29 cellular contexts compared by ENCODE assay signal in the genomic region with DNA sequence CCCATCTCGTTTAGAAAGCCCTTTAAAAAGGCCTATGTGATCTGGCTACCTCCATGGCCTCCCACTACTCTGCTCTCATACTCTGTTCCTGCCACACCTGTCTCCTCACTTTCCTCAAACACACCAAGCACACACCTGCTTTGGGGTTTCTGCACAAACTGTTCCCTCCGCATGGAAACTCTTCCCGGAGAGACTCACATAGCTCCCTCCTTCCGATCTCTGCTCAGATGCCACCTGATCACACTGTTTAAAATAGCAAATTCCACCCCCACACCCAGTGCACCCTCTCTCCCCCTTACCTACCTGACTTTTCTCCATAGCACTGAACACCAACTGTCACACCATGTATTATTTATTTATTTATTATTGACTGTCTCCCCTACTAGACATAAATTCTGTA.
"Had no signal": no experiment of that assay in that cellular context is flagged by ENCODE, and none has a peak within 500 bp of the region (broad histone marks: within the 10 kb centered on the region; RNA-seq: fewer than 3 reads in every experiment).

No MANE protein-coding gene starts in this region.

- DNase-seq: activated B cell treated with CpG ODN at 0.5 μM for 24 hours; activated CD4-positive, alpha-beta memory T cell treated with anti-CD3 and anti-CD28 coated beads for 36 hours; activated CD4-positive, alpha-beta T cell treated with anti-CD3 and anti-CD28 coated beads for 4 hours; activated CD4-positive, alpha-beta T cell treated with anti-CD3 and anti-CD28 coated beads, Interleukin-2, amount 10 ng/mL, durations not matched to agents 24 days and 14 days; activated CD4-positive, alpha-beta T cell treated with anti-CD3 and anti-CD28 coated beads, Interleukin-2, amount 50 U/mL, for 1 hour; activated CD4-positive, alpha-beta T cell treated with anti-CD3 and anti-CD28 coated beads, Interleukin-2, amount 50 U/mL, for 4 hours; activated CD4-positive, CD25-positive, alpha-beta regulatory T cell treated with anti-CD3 and anti-CD28 coated beads, Interleukin-2, amount 50 U/mL, for 72 hours; activated CD8-positive, alpha-beta memory T cell treated with anti-CD3 and anti-CD28 coated beads, Interleukin-2, amount 50 U/mL, for 4 hours; activated CD8-positive, alpha-beta T cell treated with anti-CD3 and anti-CD28 coated beads for 36 hours; activated effector memory CD4-positive, alpha-beta T cell treated with anti-CD3 and anti-CD28 coated beads, Interleukin-2, amount 50 U/mL, for 16 hours; activated gamma-delta T cell treated with Interleukin-2 at 50 U/mL for 16 hours; activated naive CD4-positive, alpha-beta T cell; activated naive CD4-positive, alpha-beta T cell treated with anti-CD3 and anti-CD28 coated beads for 36 hours; activated naive CD4-positive, alpha-beta T cell treated with anti-CD3 and anti-CD28 coated beads, Interleukin-2, amount 50 U/mL, for 16 hours; activated naive CD8-positive, alpha-beta T cell treated with anti-CD3 and anti-CD28 coated beads for 36 hours; activated T-cell treated with anti-CD3 and anti-CD28 coated beads for 4 hours; activated T-cell treated with anti-CD3 and anti-CD28 coated beads, Interleukin-2, amount 50 U/mL, for 1 hour; activated T-cell treated with anti-CD3 and anti-CD28 coated beads, Interleukin-2, amount 50 U/mL, for 4 hours; activated T-cell treated with anti-CD3 and anti-CD28 coated beads, Interleukin-2, amount 50 U/mL, for 72 hours; adrenal gland; amniotic stem cell; aorta; body of pancreas; brain microvascular endothelial cell; central memory CD4-positive, alpha-beta T cell; T-helper 2 cell; T-helper 9 cell had no signal

- ATAC-seq: activated CD8-positive, alpha-beta T cell treated with anti-CD3 and anti-CD28 coated beads for 36 hours; activated naive CD4-positive, alpha-beta T cell treated with anti-CD3 and anti-CD28 coated beads, Interleukin-2, amount 50 U/mL, for 72 hours; activated T-cell treated with anti-CD3 and anti-CD28 coated beads, Interleukin-2, amount 50 U/mL, for 4 hours; activated T-cell treated with anti-CD3 and anti-CD28 coated beads, Interleukin-2, amount 50 U/mL, for 72 hours; activated T-helper 17 cell treated with anti-CD3 and anti-CD28 coated beads, Interleukin-2, amount 50 U/mL, for 72 hours; body of pancreas had no signal
